ENCODE assay signal across 25 cellular contexts in genomic region chr17:16943541-16944333, GRCh38. TPM values are rescaled to one million over a fixed set of nuclear protein-coding genes. Genes with fewer than 3 reads are reported as not detected.
DNase-seq lines count a peak whose midpoint lies in the region; ATAC-seq and TF ChIP-seq lines count a peak whose summit lies in the region.
"Had no signal": no experiment of that assay in that cellular context is flagged by ENCODE, and none has a peak within 500 bp of the region (broad histone marks: within the 10 kb centered on the region; RNA-seq: fewer than 3 reads in every experiment).

No MANE protein-coding gene starts in this region.

- H2BK15ac ChIP-seq in neuronal stem cell (ENCODE audit: low read length), result peak overlapping the region; percentile 26

- no peak overlapping the region for H3K14ac ChIP-seq in neuronal stem cell (ENCODE audit: low read length)

- no peaks in the 10 kb centered on the region for H3K36me3 ChIP-seq in neuronal stem cell (replicated peaks in 1 of 2; ENCODE audit: control insufficient read depth in 2 of 2, insufficient read depth in 2 of 2, low read length in 2 of 2)

- no CpG with 5 or more reads among the region's 16 CpGs for WGBS in neuronal stem cell (ENCODE audit: extremely low coverage in 2 of 2, insufficient read length in 2 of 2, insufficient replicate concordance in 1 of 2), 2 donors

- no peak overlapping the region for H3K4me2 ChIP-seq in neuronal stem cell (ENCODE audit: insufficient read depth, low read length, poor library complexity, severe bottlenecking)

- no peaks in the 10 kb centered on the region for H3K36me3 Mint-ChIP-seq in activated T-cell treated with anti-CD3 and anti-CD28 coated beads, Interleukin-2, amount 50 U/mL, for 4 hours (ENCODE audit: insufficient read depth)
- peaks cover 91% of the 10 kb centered on the region for H3K36me3 Mint-ChIP-seq in activated B cell treated with CpG ODN at 0.5 μM for 24 hours (ENCODE audit: low read depth)

- no peak overlapping the region for H3K4me3 ChIP-seq in neuronal stem cell (ENCODE audit: low read length in 2 of 2)
- H3K4me3 ChIP-seq: psoas muscle had no signal

- H4K8ac ChIP-seq in neuronal stem cell (ENCODE audit: low read depth, low read length), result no peak overlapping the region

- H3K27ac ChIP-seq in neuronal stem cell (replicated peaks; ENCODE audit: low read length) (no peak overlapping the region), foreskin keratinocyte (no peak overlapping the region)
- H3K27ac ChIP-seq: psoas muscle had no signal

- peak overlapping the region; percentile 54 for H2AK5ac ChIP-seq in neuronal stem cell (ENCODE audit: low read depth, low read length)

- H3K23ac ChIP-seq in neuronal stem cell (ENCODE audit: low read depth, low read length, poor library complexity), result peak overlapping the region; percentile 28

- CTCF ChIA-PET in activated B cell treated with CpG ODN at 0.5 μM for 24 hours (lab: Charles Lee), result interaction anchor here (1.2 kb wide), 1 partner anchor 48 kb away, joined by 4 read pairs; no protein-coding TSS in a partner anchor

- no peak overlapping the region for H2BK12ac ChIP-seq in neuronal stem cell (ENCODE audit: low read length)

- no peak overlapping the region for H2BK5ac ChIP-seq in neuronal stem cell (ENCODE audit: low read length)

- no peaks in the 10 kb centered on the region for H3K79me1 ChIP-seq in neuronal stem cell (ENCODE audit: low read depth, low read length)

- intact Hi-C loops in activated B cell treated with CpG ODN at 0.5 μM for 24 hours (cut with micrococcal nuclease), result no loop called here

- H3K9me3 ChIP-seq in neuronal stem cell (replicated peaks in 1 of 2; ENCODE audit: control insufficient read depth in 2 of 2, insufficient read depth in 1 of 2, low read depth in 1 of 2, low read length in 2 of 2), result peaks cover 0 to 5% of the 10 kb centered on the region in 2 donors

- no peak overlapping the region for H2AFZ ChIP-seq in neuronal stem cell (ENCODE audit: low read length)

- peak; percentile 11 for DNase-seq in activated T-cell treated with anti-CD3 and anti-CD28 coated beads, Interleukin-2, amount 50 U/mL, for 48 hours
- DNase-seq in activated T-cell treated with anti-CD3 and anti-CD28 coated beads, Interleukin-2, amount 50 U/mL, for 4 hours, result no peak
- DNase-seq in activated B cell treated with CpG ODN at 0.5 μM for 24 hours, result no peak
- no peak for DNase-seq in neuronal stem cell (ENCODE audit: low spot score)
- no peak for DNase-seq in AML-193 (lab: John Stamatoyannopoulos, UW)
- DNase-seq in stimulated activated naive CD8-positive, alpha-beta T cell treated with anti-CD3 and anti-CD28 coated beads, Interleukin-15, Interleukin-2, amounts not matched to agents 100 U/mL and 50 U/mL, for 24 hours, result no peak
- no peak for DNase-seq in foreskin keratinocyte
- DNase-seq: ACHN; CD4-positive, CD25-positive, alpha-beta regulatory T cell; KBM-7; NCI-H1694; stimulated activated naive CD4-positive, alpha-beta T cell; T-helper 9 cell; trophoblast cell had no signal

- peaks cover 0 to 5% of the 10 kb centered on the region in 2 donors for H3K4me1 ChIP-seq in neuronal stem cell (ENCODE audit: control insufficient read depth in 2 of 2, insufficient read depth in 1 of 2, low read depth in 1 of 2, low read length in 2 of 2)
- no peaks in the 10 kb centered on the region for H3K4me1 ChIP-seq in foreskin keratinocyte
- H3K4me1 ChIP-seq: psoas muscle had no signal

- H3K27me3 ChIP-seq in neuronal stem cell (ENCODE audit: control insufficient read depth in 3 of 3, insufficient read depth in 3 of 3, low read depth in 1 of 3, low read length in 3 of 3), result peaks cover 0 to 24% (median 0%) of the 10 kb centered on the region in 3 experiments
- peaks cover 24% of the 10 kb centered on the region for H3K27me3 ChIP-seq in foreskin keratinocyte

- no peak overlapping the region for H3K9ac ChIP-seq in neuronal stem cell (ENCODE audit: low read depth, low read length, poor library complexity)

- H3K4ac ChIP-seq in neuronal stem cell (ENCODE audit: low read length), result no peak overlapping the region

- peaks cover 9% of the 10 kb centered on the region for H3K9me3 Mint-ChIP-seq in activated T-cell treated with anti-CD3 and anti-CD28 coated beads, Interleukin-2, amount 50 U/mL, for 4 hours
- H3K9me3 Mint-ChIP-seq in activated B cell treated with CpG ODN at 0.5 μM for 24 hours, result peaks cover 7% of the 10 kb centered on the region

- H2BK120ac ChIP-seq in neuronal stem cell (ENCODE audit: low read depth, low read length), result no peak overlapping the region

- no peak overlapping the region for H4K91ac ChIP-seq in neuronal stem cell (ENCODE audit: low read depth, low read length, poor library complexity)

- no peak for TF ChIP-seq CTCF in activated B cell treated with CpG ODN at 0.5 μM for 24 hours (IDR thresholded peaks at IDR 0.05)
- no peak for TF ChIP-seq CTCF in foreskin keratinocyte (conservative IDR thresholded peaks at IDR 0.05)

- no peak overlapping the region for H3K4me3 Mint-ChIP-seq in activated T-cell treated with anti-CD3 and anti-CD28 coated beads, Interleukin-2, amount 50 U/mL, for 4 hours
- no peak overlapping the region for H3K4me3 Mint-ChIP-seq in activated B cell treated with CpG ODN at 0.5 μM for 24 hours
- H3K4me3 Mint-ChIP-seq: central memory CD8-positive, alpha-beta T cell; neural crest cell had no signal

- ATAC-seq in activated T-cell treated with anti-CD3 and anti-CD28 coated beads, Interleukin-2, amount 50 U/mL, for 4 hours, result no peak
- ATAC-seq in activated B cell treated with CpG ODN at 0.5 μM for 24 hours (ENCODE audit: low read depth) (no peak), foreskin keratinocyte (no peak), GM18502 (IDR thresholded peaks at IDR 0.05; ENCODE audit: poor library complexity, unreplicated experiment) (no peak)
- no peak for ATAC-seq in stimulated activated naive CD8-positive, alpha-beta T cell treated with anti-CD3 and anti-CD28 coated beads, Interleukin-15, Interleukin-2, amounts not matched to agents 100 U/mL and 50 U/mL, for 24 hours
- ATAC-seq: activated naive CD4-positive, alpha-beta T cell treated with anti-CD3 and anti-CD28 coated beads, Interleukin-2, amount 50 U/mL, for 72 hours; HCT116; psoas muscle had no signal

- peaks cover 4% of the 10 kb centered on the region for H3K27me3 Mint-ChIP-seq in activated T-cell treated with anti-CD3 and anti-CD28 coated beads, Interleukin-2, amount 50 U/mL, for 4 hours (ENCODE audit: low read depth)
- H3K27me3 Mint-ChIP-seq in activated B cell treated with CpG ODN at 0.5 μM for 24 hours, result no peaks in the 10 kb centered on the region

- no peaks in the 10 kb centered on the region for H3K4me1 Mint-ChIP-seq in activated T-cell treated with anti-CD3 and anti-CD28 coated beads, Interleukin-2, amount 50 U/mL, for 4 hours (ENCODE audit: low read depth)
- peaks cover 62% of the 10 kb centered on the region for H3K4me1 Mint-ChIP-seq in activated B cell treated with CpG ODN at 0.5 μM for 24 hours
- H3K4me1 Mint-ChIP-seq: CD4-positive, CD25-positive, alpha-beta regulatory T cell; central memory CD8-positive, alpha-beta T cell; neural crest cell had no signal

- POLR2A ChIA-PET in activated B cell treated with CpG ODN at 0.5 μM for 24 hours (lab: Charles Lee), result interaction anchor here (0.6 to 0.9 kb wide), 3 partner anchors 23 to 37 kb away, joined by 4 to 9 read pairs (median 7); no protein-coding TSS in a partner anchor

- H3K18ac ChIP-seq in neuronal stem cell (ENCODE audit: low read length), result no peak overlapping the region

- H3K27ac Mint-ChIP-seq in activated B cell treated with CpG ODN at 0.5 μM for 24 hours, result peak overlapping the region; percentile 63
- H3K27ac Mint-ChIP-seq: CD4-positive, CD25-positive, alpha-beta regulatory T cell had no signal

RNA-seq across cellular contexts. Expression of gene TNFRSF13B, which starts 28.2 kb away (rescaled TPM):
- under 1 TPM in 1 of 3 donors, not detected in 2; 0.30 TPM for total RNA-seq in activated T-cell treated with anti-CD3 and anti-CD28 coated beads, Interleukin-2, amount 50 U/mL, for 4 hours
- total RNA-seq in activated B cell treated with CpG ODN at 0.5 μM for 24 hours, result 316 and 342 TPM in 2 replicates
- polyA plus RNA-seq in neuronal stem cell (2013, experiment 1 of 2), result not detected
- polyA plus RNA-seq in neuronal stem cell (2013, experiment 2 of 2), result not detected
- not detected in 2 replicates for total RNA-seq in foreskin keratinocyte
- polyA plus RNA-seq in foreskin keratinocyte, result not detected in 2 replicates
- total RNA-seq: activated CD8-positive, alpha-beta memory T cell treated with anti-CD3 and anti-CD28 coated beads for 36 hours; activated naive CD4-positive, alpha-beta T cell treated with anti-CD3 and anti-CD28 coated beads, Interleukin-2, amount 50 U/mL, for 72 hours; astrocyte; epithelial cell of proximal tubule; fibroblast of villous mesenchyme; neural crest cell; psoas muscle; skeletal muscle tissue had no signal
- polyA plus RNA-seq: psoas muscle had no signal

Comparison
In these comparisons a context has a peak if more than half of its experiments do, and no peak if none do; other contexts are left out.
1. DNase-seq: peak in activated T-cell treated with anti-CD3 and anti-CD28 coated beads, Interleukin-2, amount 50 U/mL, for 48 hours (2 of 2); none in activated T-cell treated with anti-CD3 and anti-CD28 coated beads, Interleukin-2, amount 50 U/mL, for 4 hours (single experiment), activated B cell treated with CpG ODN at 0.5 μM for 24 hours (single experiment), neuronal stem cell (single experiment), AML-193 (0 of 2), stimulated activated naive CD8-positive, alpha-beta T cell treated with anti-CD3 and anti-CD28 coated beads, Interleukin-15, Interleukin-2, amounts not matched to agents 100 U/mL and 50 U/mL, for 24 hours (single experiment) and foreskin keratinocyte (0 of 2).
2. RNA of gene TNFRSF13B, which starts 28.2 kb away (total RNA-seq): 316 to 342 TPM in activated B cell treated with CpG ODN at 0.5 μM for 24 hours; 0.30 TPM in activated T-cell treated with anti-CD3 and anti-CD28 coated beads, Interleukin-2, amount 50 U/mL, for 4 hours and not detected in foreskin keratinocyte; every median in the first group is over 100 times any median in the second.